In genomic region chr2:147398301-147398700, GRCh38 we compare ENCODE assay signal across 36 cellular contexts.
"Had no signal": no experiment of that assay in that cellular context is flagged by ENCODE, and none has a peak within 500 bp of the region (broad histone marks: within the 10 kb centered on the region; RNA-seq: fewer than 3 reads in every experiment).

No MANE protein-coding gene starts in this region.

- DNase-seq: Karpas-422, Kasumi-1, MG63, MM.1S, MV-4-11, NCI-H1048, NCI-H1092, NCI-H1092 treated with DMSO at 0.1 percent for 48 hours, NCI-H1105, NCI-H1105 treated with DMSO at 0.1 percent for 48 hours, NCI-H1417, NCI-H1417 treated with DMSO at 0.1 percent for 48 hours, NCI-H1436, NCI-H1436 treated with DMSO at 0.1 percent for 48 hours, NCI-H146, NCI-H1694, NCI-H1694 treated with DMSO at 0.1 percent for 48 hours, NCI-H187, NCI-H187 treated with DMSO at 0.1 percent for 48 hours, NCI-H1930, NCI-H2029, NCI-H2029 treated with DMSO at 0.1 percent for 48 hours, NCI-H2081, NCI-H2081 treated with DMSO at 0.1 percent for 48 hours, NCI-H2107, NCI-H2171, NCI-H2171 treated with DMSO at 0.1 percent for 48 hours, NCI-H2227 treated with DMSO at 0.1 percent for 48 hours, NCI-H226, NCI-H345, NCI-H446, NCI-H446 treated with DMSO at 0.1 percent for 48 hours, NCI-H510A, NCI-H510A treated with DMSO at 0.1 percent for 48 hours, NCI-H524 had no signal

- H3K36me3 ChIP-seq: MG63 had no signal

- H3K27ac ChIP-seq: KMS-11 had no signal

- H3K27me3 ChIP-seq: MG63 had no signal

- H3K9ac ChIP-seq: KMS-11 had no signal

- H3K9me3 ChIP-seq: MG63 had no signal

- H3K4me2 ChIP-seq: KMS-11 had no signal

- H3K4me3 ChIP-seq: MG63 had no signal
